In genomic region chr7:1483079-1483478, GRCh38 we compare ENCODE assay signal across 8 cellular contexts.
"Had no signal": no experiment of that assay in that cellular context is flagged by ENCODE, and none has a peak within 500 bp of the region (broad histone marks: within the 10 kb centered on the region; RNA-seq: fewer than 3 reads in every experiment).

No MANE protein-coding gene starts in this region.

- FAIRE-seq: G401.6, GM12878, GM12891, GM12892, GM18507, GM19239 had no signal

- ATAC-seq: GM12878 had no signal

- DNase-seq: GDM1, GF-D8 had no signal

- H3K4me3 ChIP-seq: GM12878 had no signal
